In the genomic region with DNA sequence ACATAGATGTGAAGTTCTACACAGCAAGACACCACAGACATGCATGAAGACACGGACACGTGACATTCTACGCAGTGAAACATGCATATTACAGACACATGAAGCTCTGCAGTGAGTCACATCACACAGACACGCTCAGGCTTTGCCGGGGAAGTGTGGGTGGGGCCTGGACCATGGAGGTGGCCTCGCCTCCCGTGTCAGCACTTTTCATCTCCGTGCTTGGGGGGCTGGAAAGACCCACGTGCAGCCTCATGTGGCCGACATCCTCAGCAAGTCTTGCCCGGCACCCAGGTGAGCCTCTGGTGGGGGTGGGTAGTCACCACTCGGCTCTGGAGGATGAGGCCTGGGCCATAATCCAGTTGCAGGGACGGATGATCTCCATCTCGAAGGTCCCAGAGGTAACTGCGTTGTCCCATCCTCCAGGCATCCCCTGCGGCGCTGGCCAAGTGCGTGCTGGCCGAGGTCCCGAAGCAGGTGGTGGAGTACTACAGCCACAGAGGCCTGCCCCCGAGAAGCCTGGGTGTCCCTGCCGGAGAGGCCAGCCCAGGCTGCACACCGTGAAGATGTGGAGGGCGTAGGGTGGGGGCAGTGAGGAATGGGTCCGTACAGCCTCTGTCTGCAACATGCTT, we compare ENCODE assay signal across 2 cellular contexts.
TF ChIP-seq lines count a peak whose summit lies in the region.

No MANE protein-coding gene starts in this region.

TF ChIP-seq in HepG2, 621 proteins besides CTCF, POLR2A, EP300 and RAD21 (continues in another document):
- TF ChIP-seq ZNF331 (CRISPR knock-in tag; IDR thresholded peaks at IDR 0.05) (no peak), MBNL3 (CRISPR knock-in tag; conservative IDR thresholded peaks at IDR 0.05) (no peak), ZKSCAN5 (CRISPR knock-in tag; IDR thresholded peaks at IDR 0.05) (no peak), ZNF510 (CRISPR knock-in tag; IDR thresholded peaks at IDR 0.05; ENCODE audit: low read depth) (no peak), FOXO1 (CRISPR knock-in tag; IDR thresholded peaks at IDR 0.05) (no peak), MAFK (conservative IDR thresholded peaks at IDR 0.05 in 1 of 2, IDR thresholded peaks at IDR 0.05 in 1 of 2; ENCODE audit: low read length in 2 of 2) (peak; percentile 23 to 35; a peak in 3 of 4 replicates), ZNF557 (CRISPR knock-in tag; IDR thresholded peaks at IDR 0.05) (no peak), ZNF224 (CRISPR knock-in tag; IDR thresholded peaks at IDR 0.05) (no peak), SMC3 (IDR thresholded peaks at IDR 0.05; ENCODE audit: low read length) (no peak), RAD51 (IDR thresholded peaks at IDR 0.05; ENCODE audit: borderline replicate concordance) (peak; percentile 42; the same call in 1 of the 2 replicates), ZNF589 (CRISPR knock-in tag; conservative IDR thresholded peaks at IDR 0.05) (no peak), SRF (IDR thresholded peaks at IDR 0.05; ENCODE audit: low read depth, low read length) (no peak), CEBPB (IDR thresholded peaks at IDR 0.05; ENCODE audit: borderline replicate concordance, low read depth, low read length) (no peak)
- TF ChIP-seq, protein P1, sequence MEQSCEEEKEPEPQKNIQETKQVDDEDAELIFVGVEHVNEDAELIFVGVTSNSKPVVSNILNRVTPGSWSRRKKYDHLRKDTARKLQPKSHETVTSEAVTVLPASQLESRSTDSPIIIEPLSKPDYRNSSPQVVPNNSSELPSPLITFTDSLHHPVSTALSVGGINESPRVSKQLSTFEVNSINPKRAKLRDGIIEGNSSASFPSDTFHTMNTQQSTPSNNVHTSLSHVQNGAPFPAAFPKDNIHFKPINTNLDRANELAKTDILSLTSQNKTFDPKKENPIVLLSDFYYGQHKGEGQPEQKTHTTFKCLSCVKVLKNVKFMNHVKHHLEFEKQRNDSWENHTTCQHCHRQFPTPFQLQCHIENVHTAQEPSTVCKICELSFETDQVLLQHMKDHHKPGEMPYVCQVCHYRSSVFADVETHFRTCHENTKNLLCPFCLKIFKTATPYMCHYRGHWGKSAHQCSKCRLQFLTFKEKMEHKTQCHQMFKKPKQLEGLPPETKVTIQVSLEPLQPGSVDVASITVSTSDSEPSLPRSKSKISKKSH (CRISPR knock-in tag; IDR thresholded peaks at IDR 0.05; ENCODE audit: borderline replicate concordance): 0 out of 2 replicates have a peak, but pooled peaks have one; percentile 4
- TF ChIP-seq, protein P2, sequence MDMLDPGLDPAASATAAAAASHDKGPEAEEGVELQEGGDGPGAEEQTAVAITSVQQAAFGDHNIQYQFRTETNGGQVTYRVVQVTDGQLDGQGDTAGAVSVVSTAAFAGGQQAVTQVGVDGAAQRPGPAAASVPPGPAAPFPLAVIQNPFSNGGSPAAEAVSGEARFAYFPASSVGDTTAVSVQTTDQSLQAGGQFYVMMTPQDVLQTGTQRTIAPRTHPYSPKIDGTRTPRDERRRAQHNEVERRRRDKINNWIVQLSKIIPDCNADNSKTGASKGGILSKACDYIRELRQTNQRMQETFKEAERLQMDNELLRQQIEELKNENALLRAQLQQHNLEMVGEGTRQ (IDR thresholded peaks at IDR 0.05; ENCODE audit: low read depth, low read length): peak; percentile 30; the same call in 1 of the 2 replicates
- TF ChIP-seq, protein P2 (CRISPR knock-in tag; IDR thresholded peaks at IDR 0.05; ENCODE audit: borderline replicate concordance): no peak

TF ChIP-seq in K562, 482 proteins besides CTCF, POLR2A, EP300 and RAD21:
- TF ChIP-seq PRMT5 (CRISPR knock-in tag; IDR thresholded peaks at IDR 0.05): no peak
- peak; percentile 28; the same call in 1 of the 2 replicates for TF ChIP-seq POLR2G (IDR thresholded peaks at IDR 0.05; ENCODE audit: low read depth, low read length)
- TF ChIP-seq NR2F6 (CRISPR knock-in tag; IDR thresholded peaks at IDR 0.05): no peak
- TF ChIP-seq RBFOX2 (IDR thresholded peaks at IDR 0.05; ENCODE audit: low read depth, low read length): no peak
- TF ChIP-seq ZNF239 (CRISPR knock-in tag; IDR thresholded peaks at IDR 0.05): no peak
- TF ChIP-seq STAT5B (CRISPR knock-in tag; IDR thresholded peaks at IDR 0.05): no peak
- peak; percentile 53 for TF ChIP-seq ZNF316 (IDR thresholded peaks at IDR 0.05)
- TF ChIP-seq, protein P3, sequence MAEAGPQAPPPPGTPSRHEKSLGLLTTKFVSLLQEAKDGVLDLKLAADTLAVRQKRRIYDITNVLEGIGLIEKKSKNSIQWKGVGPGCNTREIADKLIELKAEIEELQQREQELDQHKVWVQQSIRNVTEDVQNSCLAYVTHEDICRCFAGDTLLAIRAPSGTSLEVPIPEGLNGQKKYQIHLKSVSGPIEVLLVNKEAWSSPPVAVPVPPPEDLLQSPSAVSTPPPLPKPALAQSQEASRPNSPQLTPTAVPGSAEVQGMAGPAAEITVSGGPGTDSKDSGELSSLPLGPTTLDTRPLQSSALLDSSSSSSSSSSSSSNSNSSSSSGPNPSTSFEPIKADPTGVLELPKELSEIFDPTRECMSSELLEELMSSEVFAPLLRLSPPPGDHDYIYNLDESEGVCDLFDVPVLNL (CRISPR knock-in tag; IDR thresholded peaks at IDR 0.05; ENCODE audit: low read depth): no peak
- no peak for TF ChIP-seq ZNF121 (CRISPR knock-in tag; conservative IDR thresholded peaks at IDR 0.05)
